7 cellular contexts compared by ENCODE assay signal in genomic region chr16:16295906-16296305, GRCh38.
DNase-seq lines count a peak whose midpoint lies in the region; ATAC-seq and TF ChIP-seq lines count a peak whose summit lies in the region.
"Not testable (repeated sequence)": the region's sequence is repeated elsewhere in the genome, so short reads cannot be mapped to it uniquely, and the experiment has no call there.

No MANE protein-coding gene starts in this region.

- not testable (repeated sequence) for H3K4me3 Mint-ChIP-seq in GM23338; T-helper 17 cell; activated naive CD8-positive, alpha-beta T cell treated with anti-CD3 and anti-CD28 coated beads, Interleukin-2, amount 50 U/mL, for 24 hours; stimulated activated effector memory CD8-positive, alpha-beta T cell treated with anti-CD3 and anti-CD28 coated beads, Interleukin-12 subunit alpha, Interleukin-12 subunit beta, amount 100 ng/mL, for 72 hours

- H3K4me3 ChIP-seq in GM23338, mucosa of descending colon: not testable (repeated sequence)

- not testable (repeated sequence) for H3K27ac ChIP-seq in GM23338 (ENCODE audit: low read depth)

- not testable (repeated sequence) for H3K36me3 Mint-ChIP-seq in GM23338 (ENCODE audit: low read depth); T-helper 17 cell (ENCODE audit: low read depth); activated naive CD8-positive, alpha-beta T cell treated with anti-CD3 and anti-CD28 coated beads, Interleukin-2, amount 50 U/mL, for 24 hours (ENCODE audit: low read depth); stimulated activated effector memory CD8-positive, alpha-beta T cell treated with anti-CD3 and anti-CD28 coated beads, Interleukin-12 subunit alpha, Interleukin-12 subunit beta, amount 100 ng/mL, for 72 hours

- H3K4me2 ChIP-seq in GM23338: not testable (repeated sequence)

- not testable (repeated sequence) for H3K4me1 ChIP-seq in GM23338 (ENCODE audit: insufficient read depth); mucosa of descending colon (ENCODE audit: low read depth)

- H3K9me2 ChIP-seq in GM23338 (ENCODE audit: insufficient read depth): not testable (repeated sequence)

- intact Hi-C loops in Right ventricle myocardium inferior (cut with DNase I); left colon (cut with DNase I, micrococcal nuclease); mucosa of descending colon (cut with DNase I, micrococcal nuclease): not testable (repeated sequence)

- not testable (repeated sequence) for H3K27me3 Mint-ChIP-seq in GM23338 (ENCODE audit: insufficient read depth, low read depth, poor library complexity); T-helper 17 cell; activated naive CD8-positive, alpha-beta T cell treated with anti-CD3 and anti-CD28 coated beads, Interleukin-2, amount 50 U/mL, for 24 hours

- H3K9me3 Mint-ChIP-seq in GM23338; activated naive CD8-positive, alpha-beta T cell treated with anti-CD3 and anti-CD28 coated beads, Interleukin-2, amount 50 U/mL, for 24 hours; stimulated activated effector memory CD8-positive, alpha-beta T cell treated with anti-CD3 and anti-CD28 coated beads, Interleukin-12 subunit alpha, Interleukin-12 subunit beta, amount 100 ng/mL, for 72 hours: not testable (repeated sequence)

- not testable (repeated sequence) for TF ChIP-seq CTCF in GM23338 (conservative IDR thresholded peaks at IDR 0.05; ENCODE audit: low read depth in 2 of 2); mucosa of descending colon (IDR thresholded peaks at IDR 0.05)

- not testable (repeated sequence) for H3K79me2 ChIP-seq in GM23338 (replicated peaks; ENCODE audit: insufficient read depth)

- H3F3A ChIP-seq in GM23338 (replicated peaks; ENCODE audit: low read depth): not testable (repeated sequence)

- H3K4me1 Mint-ChIP-seq in GM23338; T-helper 17 cell; activated naive CD8-positive, alpha-beta T cell treated with anti-CD3 and anti-CD28 coated beads, Interleukin-2, amount 50 U/mL, for 24 hours; stimulated activated effector memory CD8-positive, alpha-beta T cell treated with anti-CD3 and anti-CD28 coated beads, Interleukin-12 subunit alpha, Interleukin-12 subunit beta, amount 100 ng/mL, for 72 hours: not testable (repeated sequence)

- H3K27me3 ChIP-seq in GM23338 (ENCODE audit: insufficient read depth): not testable (repeated sequence)

- not testable (repeated sequence) for H4K20me1 ChIP-seq in GM23338 (replicated peaks; ENCODE audit: insufficient read depth)

- not testable (repeated sequence) for H3K9me3 ChIP-seq in T-helper 17 cell (ENCODE audit: control insufficient read depth, low read length, poor library complexity, severe bottlenecking); mucosa of descending colon

- ATAC-seq in GM23338: peak; percentile 85
- ATAC-seq in T-helper 17 cell: peak; percentile 53
- ATAC-seq in activated naive CD8-positive, alpha-beta T cell treated with anti-CD3 and anti-CD28 coated beads, Interleukin-2, amount 50 U/mL, for 24 hours: peak; percentile 56
- peak; percentile 70 for ATAC-seq in Right ventricle myocardium inferior
- ATAC-seq in left colon: peak; percentile 94
- ATAC-seq in mucosa of descending colon: peak; percentile 90
- peak; percentile 58 for ATAC-seq in stimulated activated effector memory CD8-positive, alpha-beta T cell treated with anti-CD3 and anti-CD28 coated beads, Interleukin-12 subunit alpha, Interleukin-12 subunit beta, amount 100 ng/mL, for 72 hours

- H3K36me3 ChIP-seq in GM23338 (ENCODE audit: insufficient read depth); mucosa of descending colon (ENCODE audit: low read depth): not testable (repeated sequence)

- H3K27ac Mint-ChIP-seq in GM23338; T-helper 17 cell; activated naive CD8-positive, alpha-beta T cell treated with anti-CD3 and anti-CD28 coated beads, Interleukin-2, amount 50 U/mL, for 24 hours; stimulated activated effector memory CD8-positive, alpha-beta T cell treated with anti-CD3 and anti-CD28 coated beads, Interleukin-12 subunit alpha, Interleukin-12 subunit beta, amount 100 ng/mL, for 72 hours: not testable (repeated sequence)

- H2AFZ ChIP-seq in GM23338: not testable (repeated sequence)

- DNase-seq in GM23338 (ENCODE audit: low spot score); T-helper 17 cell; activated naive CD8-positive, alpha-beta T cell treated with anti-CD3 and anti-CD28 coated beads, Interleukin-2, amount 50 U/mL, for 24 hours; Right ventricle myocardium inferior (ENCODE audit: missing footprints); left colon; mucosa of descending colon; stimulated activated effector memory CD8-positive, alpha-beta T cell treated with anti-CD3 and anti-CD28 coated beads, Interleukin-12 subunit alpha, Interleukin-12 subunit beta, amount 100 ng/mL, for 72 hours (ENCODE audit: low spot score in 2 of 2): not testable (repeated sequence)
